1 cellular context compared by ENCODE assay signal in genomic region chr19:38210458-38210987, GRCh38.
TF ChIP-seq lines count a peak whose summit lies in the region.

No MANE protein-coding gene starts in this region.

TF ChIP-seq in HEK293, 187 proteins besides CTCF, POLR2A, EP300 and RAD21 (continued from another document and continues in another):
- TF ChIP-seq PATZ1 (tag by site-specific recombination; IDR thresholded peaks at IDR 0.05): peak; percentile 65
- TF ChIP-seq ZNF518A (tag by site-specific recombination; conservative IDR thresholded peaks at IDR 0.05; ENCODE audit: low read depth): no peak
- TF ChIP-seq ZNF223 (tag by site-specific recombination; IDR thresholded peaks at IDR 0.05): peak; percentile 86
- TF ChIP-seq ZNF398 (tag by site-specific recombination; IDR thresholded peaks at IDR 0.05): 0 out of 2 replicates have a peak, but pooled peaks have one; percentile 41
- TF ChIP-seq ZNF341 (tag by site-specific recombination; IDR thresholded peaks at IDR 0.05; ENCODE audit: low read depth): 0 out of 2 replicates have a peak, but pooled peaks have one; percentile 11
- no peak for TF ChIP-seq ZBTB7A (tag by site-specific recombination; IDR thresholded peaks at IDR 0.05; ENCODE audit: low read depth)
- no peak for TF ChIP-seq ZNF521 (tag by site-specific recombination; IDR thresholded peaks at IDR 0.05)
- no peak; the same call in 1 of the 2 replicates for TF ChIP-seq ZNF26 (tag by site-specific recombination; IDR thresholded peaks at IDR 0.05)
- no peak for TF ChIP-seq ZNF214 (tag by site-specific recombination; IDR thresholded peaks at IDR 0.05; ENCODE audit: borderline replicate concordance)
- no peak for TF ChIP-seq PBX3 (CRISPR knock-in tag; IDR thresholded peaks at IDR 0.05)
- TF ChIP-seq ZNF791 (tag by site-specific recombination; IDR thresholded peaks at IDR 0.05): no peak; the same call in 1 of the 2 replicates
- TF ChIP-seq ZBTB44 (tag by site-specific recombination; IDR thresholded peaks at IDR 0.05): peak; percentile 99
- no peak for TF ChIP-seq PRDM4 (tag by site-specific recombination; IDR thresholded peaks at IDR 0.05)
- TF ChIP-seq ZBTB17 (tag by site-specific recombination; IDR thresholded peaks at IDR 0.05): no peak
- peak; percentile 83 for TF ChIP-seq ZNF449 (tag by site-specific recombination; IDR thresholded peaks at IDR 0.05)
- no peak for TF ChIP-seq ZNF433 (tag by site-specific recombination; IDR thresholded peaks at IDR 0.05; ENCODE audit: low read depth)
- no peak for TF ChIP-seq RBAK (tag by site-specific recombination; IDR thresholded peaks at IDR 0.05)
- no peak for TF ChIP-seq ZSCAN23 (tag by site-specific recombination; IDR thresholded peaks at IDR 0.05)
- TF ChIP-seq ZNF157 (tag by site-specific recombination; IDR thresholded peaks at IDR 0.05): no peak
- TF ChIP-seq ZNF175 (tag by site-specific recombination; IDR thresholded peaks at IDR 0.05): no peak
- TF ChIP-seq OVOL3 (tag by site-specific recombination; IDR thresholded peaks at IDR 0.05): no peak
- no peak for TF ChIP-seq ZNF596 (tag by site-specific recombination; IDR thresholded peaks at IDR 0.05)
- TF ChIP-seq PRDM2 (tag by site-specific recombination; IDR thresholded peaks at IDR 0.05; ENCODE audit: borderline replicate concordance): no peak
- no peak for TF ChIP-seq SCRT2 (tag by site-specific recombination; IDR thresholded peaks at IDR 0.05)
- no peak for TF ChIP-seq AEBP2 (tag by site-specific recombination; IDR thresholded peaks at IDR 0.05; ENCODE audit: borderline replicate concordance)
